17 cellular contexts compared by ENCODE assay signal in genomic region chr12:106134294-106134949, GRCh38. TPM values are rescaled to one million over a fixed set of nuclear protein-coding genes. Genes with fewer than 3 reads are reported as not detected.
DNase-seq lines count a peak whose midpoint lies in the region; ATAC-seq and TF ChIP-seq lines count a peak whose summit lies in the region.
"Had no signal": no experiment of that assay in that cellular context is flagged by ENCODE, and none has a peak within 500 bp of the region (broad histone marks: within the 10 kb centered on the region; RNA-seq: fewer than 3 reads in every experiment).

No MANE protein-coding gene starts in this region.

- TF ChIP-seq POLR2A in esophagus muscularis mucosa (IDR thresholded peaks at IDR 0.05; ENCODE audit: low read depth), result no peak

- H3K4me3 ChIP-seq in Panc1 (ENCODE audit: low read depth in 2 of 2, low read length in 2 of 2), result no peak overlapping the region
- H3K4me3 ChIP-seq in esophagus muscularis mucosa, result peak overlapping the region in 3 of 4 donors; percentile 73 to 82 (median 79)
- H3K4me3 ChIP-seq in trophoblast cell (ENCODE audit: low read depth, low read length), result no peak overlapping the region
- H3K4me3 ChIP-seq: transverse colon had no signal

- H3K27me3 ChIP-seq in Panc1 (ENCODE audit: control insufficient read depth, insufficient read depth, low read length) (no peaks in the 10 kb centered on the region), esophagus muscularis mucosa (peaks cover 0 to 9% (median 0%) of the 10 kb centered on the region in 4 donors), trophoblast cell (ENCODE audit: insufficient read depth, low read length) (no peaks in the 10 kb centered on the region)

- peak overlapping the region; percentile 3 for H3K4me2 ChIP-seq in trophoblast cell (ENCODE audit: low read length)

- H3K4ac ChIP-seq in trophoblast cell (ENCODE audit: low read depth, low read length), result peak overlapping the region; percentile 59

- H3K27ac ChIP-seq in Panc1 (ENCODE audit: low read length) (peak overlapping the region; percentile 96), esophagus muscularis mucosa (replicated peaks in 1 of 4) (peak overlapping the region in 2 of 4 donors; percentile 5), trophoblast cell (ENCODE audit: low read depth, low read length) (peak overlapping the region; percentile 10)

- no peaks in the 10 kb centered on the region; the same call in 1 of the 2 replicates for H3K36me3 ChIP-seq in Panc1 (ENCODE audit: control insufficient read depth, insufficient read depth, low read length)
- H3K36me3 ChIP-seq in esophagus muscularis mucosa, result no peaks in the 10 kb centered on the region
- peaks cover 6 to 7% of the 10 kb centered on the region in 2 experiments for H3K36me3 ChIP-seq in trophoblast cell (ENCODE audit: control insufficient read depth in 1 of 2, insufficient read depth in 2 of 2, low read length in 2 of 2)
- H3K36me3 ChIP-seq: transverse colon had no signal

- H3K4me1 ChIP-seq in Panc1 (ENCODE audit: control insufficient read depth, insufficient read depth, low read length) (peaks cover 72% of the 10 kb centered on the region), esophagus muscularis mucosa (peaks cover 58 to 75% (median 68%) of the 10 kb centered on the region in 4 donors), trophoblast cell (ENCODE audit: control insufficient read depth in 1 of 2, insufficient read depth in 2 of 2, low read length in 2 of 2) (peaks cover 26 to 42% of the 10 kb centered on the region in 2 experiments)

- H2AFZ ChIP-seq in trophoblast cell (ENCODE audit: insufficient read depth, low read length, poor library complexity), result no peak overlapping the region

- H3K4me1 Mint-ChIP-seq in HFFc6 (ENCODE audit: low read depth), result peaks cover 76% of the 10 kb centered on the region

- peak overlapping the region; percentile 0 for H4K91ac ChIP-seq in trophoblast cell (ENCODE audit: low read depth, low read length)

- H3K79me1 ChIP-seq in trophoblast cell (ENCODE audit: low read length), result peaks cover 36% of the 10 kb centered on the region

- CTCF ChIA-PET in Panc1 (lab: Charles Lee), result interaction anchor here (0.5 to 1.6 kb wide), 3 partner anchors 92 to 714 kb away, joined by 3 to 5 read pairs (median 4); no protein-coding TSS in a partner anchor

- peaks cover 61% of the 10 kb centered on the region for H3K79me2 ChIP-seq in trophoblast cell (ENCODE audit: control insufficient read depth, insufficient read depth, low read length, poor library complexity)

- WGBS in esophagus muscularis mucosa, result 44% methylated on average over 3 of the region's 3 CpGs
- no CpG with 5 or more reads among the region's 3 CpGs for WGBS in trophoblast cell (ENCODE audit: extremely low coverage, insufficient coverage, insufficient read length)

- H3K27me3 Mint-ChIP-seq in HFFc6 (ENCODE audit: insufficient read depth), result no peaks in the 10 kb centered on the region; the same call in 1 of the 2 replicates

- POLR2A ChIA-PET in Panc1 (lab: Charles Lee), result no interaction called here

- ATAC-seq in Panc1 (no peak), HG03342 (IDR thresholded peaks at IDR 0.05; ENCODE audit: unreplicated experiment) (no peak), GM21423 (IDR thresholded peaks at IDR 0.05; ENCODE audit: unreplicated experiment) (no peak)
- ATAC-seq: activated naive CD4-positive, alpha-beta T cell treated with anti-CD3 and anti-CD28 coated beads, Interleukin-2, amount 50 U/mL, for 72 hours; sciatic nerve; T-helper 17 cell had no signal

- no peak overlapping the region for H2AK5ac ChIP-seq in trophoblast cell (ENCODE audit: low read length)

- H2BK5ac ChIP-seq in trophoblast cell (ENCODE audit: low read depth, low read length, poor library complexity), result peak overlapping the region; percentile 11

- no peak overlapping the region for H4K12ac ChIP-seq in trophoblast cell (ENCODE audit: low read depth, low read length)

- peak overlapping the region; percentile 97 for H3K4me3 Mint-ChIP-seq in HFFc6
- H3K4me3 Mint-ChIP-seq: T-helper 17 cell had no signal

- peak overlapping the region; percentile 55; the same call in 1 of the 2 replicates for H3K27ac Mint-ChIP-seq in HFFc6
- H3K27ac Mint-ChIP-seq: activated naive CD4-positive, alpha-beta T cell treated with anti-CD3 and anti-CD28 coated beads, Interleukin-2, amount 50 U/mL, for 72 hours; T-helper 17 cell had no signal

- H3K9me3 ChIP-seq in Panc1 (ENCODE audit: control insufficient read depth, insufficient read depth, low read depth, low read length) (no peaks in the 10 kb centered on the region), esophagus muscularis mucosa (no peaks in the 10 kb centered on the region), trophoblast cell (ENCODE audit: insufficient read depth, low read depth, low read length) (no peaks in the 10 kb centered on the region)
- H3K9me3 ChIP-seq: transverse colon had no signal

- peak overlapping the region; percentile 25 for H2BK12ac ChIP-seq in trophoblast cell (ENCODE audit: low read length)

- H3K9ac ChIP-seq in trophoblast cell (ENCODE audit: low read length), result no peak overlapping the region

- H3K18ac ChIP-seq in trophoblast cell (ENCODE audit: low read length), result peak overlapping the region; percentile 21

- in situ Hi-C loops in Panc1 (cut with HindIII; ENCODE audit: low pct_unique_long_range_greater_than_20kb, low sequenced_read_pairs), result no loop called here

- no peak for TF ChIP-seq EP300 in esophagus muscularis mucosa (IDR thresholded peaks at IDR 0.05)

- intact Hi-C loops in Panc1 (cut with micrococcal nuclease; ENCODE audit: unreplicated experiment) (loop anchor here (10.0 kb wide), 1 partner anchor 430 kb away; no protein-coding TSS in a partner anchor), esophagus muscularis mucosa (cut with DNase I) (loop anchor here (2.0 kb wide), 1 partner anchor 430 kb away; no protein-coding TSS in a partner anchor)

- no TSS peak for BruUV-seq in Panc1 (replicated peaks; lab: Mats Ljungman, UMichigan)

- H3K14ac ChIP-seq in trophoblast cell (ENCODE audit: low read length), result peak overlapping the region; percentile 15

- peaks cover 15% of the 10 kb centered on the region for H3K36me3 Mint-ChIP-seq in HFFc6 (ENCODE audit: low read depth)
- H3K36me3 Mint-ChIP-seq: activated naive CD4-positive, alpha-beta T cell treated with anti-CD3 and anti-CD28 coated beads, Interleukin-2, amount 50 U/mL, for 72 hours had no signal

- no peaks in the 10 kb centered on the region for H3K9me3 Mint-ChIP-seq in HFFc6
- H3K9me3 Mint-ChIP-seq: activated naive CD4-positive, alpha-beta T cell treated with anti-CD3 and anti-CD28 coated beads, Interleukin-2, amount 50 U/mL, for 72 hours had no signal

- DNase-seq in HFFc6 (no peak), Panc1 (ENCODE audit: low read depth, low spot score) (no peak), esophagus muscularis mucosa (ENCODE audit: extremely low spot score) (no peak), trophoblast cell (no peak)
- no peak for DNase-seq in activated CD4-positive, alpha-beta T cell treated with anti-CD3 and anti-CD28 coated beads for 48 hours
- no peak for DNase-seq in stimulated activated CD4-positive, alpha-beta T cell treated with anti-CD3 and anti-CD28 coated beads, Interleukin-2, amount 100 ng/mL, for 48 hours
- DNase-seq: activated CD8-positive, alpha-beta memory T cell treated with anti-CD3 and anti-CD28 coated beads, Interleukin-2, amount 50 U/mL, for 48 hours; AML-193; DMS 273 treated with DMSO at 0.1 percent for 48 hours; NCI-H82; stimulated activated CD4-positive, alpha-beta T cell treated with anti-CD3 and anti-CD28 coated beads, Interleukin-4, amount 100 ng/mL, for 1 hour; T-helper 17 cell; transverse colon had no signal

- H3K23ac ChIP-seq in trophoblast cell (ENCODE audit: low read length), result no peak overlapping the region

- H4K8ac ChIP-seq in trophoblast cell (ENCODE audit: low read depth, low read length), result no peak overlapping the region

- H2BK120ac ChIP-seq in trophoblast cell (ENCODE audit: insufficient read depth, low read length, poor library complexity), result no peak overlapping the region

- no peak; the same call in 1 of the 2 replicates for TF ChIP-seq CTCF in HFFc6 (IDR thresholded peaks at IDR 0.05)
- TF ChIP-seq CTCF in Panc1 (IDR thresholded peaks at IDR 0.05), result no peak
- no peak for TF ChIP-seq CTCF in esophagus muscularis mucosa (IDR thresholded peaks at IDR 0.05)

RNA-seq across cellular contexts. Expression of gene NUAK1, which starts 4.3 kb away (rescaled TPM):
- 10 to 100 TPM; 11.0 to 37.3 (median 14.1) TPM for total RNA-seq in HFFc6 (2021; fragmentation: NEBNext Ultra II Directional; extraction: Animal tissue kit (Norgen Biotek cat#: 25700))
- 50.3 TPM for total RNA-seq in Panc1 (2021; ENCODE audit: unreplicated experiment)
- 33.2 TPM for polyA plus RNA-seq in Panc1 (2012; ENCODE audit: insufficient read length)
- 10 to 100 TPM in 2 of 4 donors, 1 to 10 TPM in 2; 7.1 to 19.8 (median 10.7) TPM for total RNA-seq in esophagus muscularis mucosa
- polyA plus RNA-seq in trophoblast cell (2013), result 34.0 and 34.8 TPM in 2 replicates
- total RNA-seq: activated naive CD4-positive, alpha-beta T cell treated with anti-CD3 and anti-CD28 coated beads, Interleukin-2, amount 50 U/mL, for 72 hours had no signal

Comparison
In these comparisons a context has a peak if more than half of its experiments do, and no peak if none do; other contexts are left out.
1. H3K4me3 ChIP-seq: peak in esophagus muscularis mucosa (3 of 4); none in Panc1 (0 of 2) and trophoblast cell (single experiment).